Comparison of ENCODE assay signal across 9 cellular contexts in the genomic region with DNA sequence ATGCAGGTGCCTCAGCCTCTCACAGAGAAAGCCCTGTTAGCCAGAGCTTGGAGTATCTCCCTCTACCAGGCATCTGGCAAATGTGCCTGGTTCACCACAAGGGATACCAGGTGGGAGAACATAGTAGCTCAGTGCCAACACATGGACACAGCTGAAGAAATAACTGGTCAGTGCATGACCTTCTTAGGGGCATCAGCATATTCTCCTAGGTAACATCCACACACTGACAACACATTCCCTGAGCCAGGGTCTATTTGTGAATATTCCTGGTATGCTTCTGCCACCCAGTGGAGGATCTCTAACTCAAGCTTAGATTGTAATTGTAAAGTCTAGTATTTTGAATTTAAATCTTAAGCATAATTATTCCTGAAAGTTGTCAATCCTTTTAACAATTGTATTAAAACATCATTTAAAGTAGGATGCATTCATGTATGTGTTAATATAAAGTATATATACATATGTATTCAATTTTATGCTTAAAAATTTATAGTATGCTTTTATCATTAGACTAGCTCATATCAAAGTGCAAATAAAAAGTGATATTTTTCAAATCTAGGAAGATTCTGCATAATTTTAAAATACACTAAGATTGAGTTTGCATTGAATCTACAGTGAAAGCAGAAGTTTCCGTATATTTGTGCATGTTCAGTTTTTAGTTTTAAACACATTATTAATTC. TPM values are rescaled to one million over a fixed set of nuclear protein-coding genes. Genes with fewer than 3 reads are reported as not detected.
A peak's percentile ranks its signal among the peaks of the same experiment; 100 is the strongest.
DNase-seq lines count a peak whose midpoint lies in the region; ATAC-seq, FAIRE-seq and TF ChIP-seq lines count a peak whose summit lies in the region.
"Had no signal": no experiment of that assay in that cellular context is flagged by ENCODE, and none has a peak within 500 bp of the region (broad histone marks: within the 10 kb centered on the region; RNA-seq: fewer than 3 reads in every experiment).

No MANE protein-coding gene starts in this region.

- H3K36me3 Mint-ChIP-seq in HFFc6 (ENCODE audit: low read depth) = no peaks in the 10 kb centered on the region
- no peaks in the 10 kb centered on the region for H3K36me3 Mint-ChIP-seq in activated T-helper 1 cell treated with anti-CD3 and anti-CD28 coated beads, Interleukin-12 subunit alpha, Interleukin-12 subunit beta, Interleukin-2, Interleukin-4 antibody, amounts not matched to agents 30 ng/mL and 10 ng/mL and 1 ng/mL, durations not matched to agents 14 hours and 24 hours and 36 hours (ENCODE audit: low read depth)

- H2AFZ ChIP-seq in K562 (ENCODE audit: low read depth, low read length) = no peak overlapping the region

- H3K9me3 Mint-ChIP-seq in HFFc6 = no peaks in the 10 kb centered on the region
- H3K9me3 Mint-ChIP-seq in activated T-helper 1 cell treated with anti-CD3 and anti-CD28 coated beads, Interleukin-12 subunit alpha, Interleukin-12 subunit beta, Interleukin-2, Interleukin-4 antibody, amounts not matched to agents 30 ng/mL and 10 ng/mL and 1 ng/mL, durations not matched to agents 14 hours and 24 hours and 36 hours = no peaks in the 10 kb centered on the region

- H3K4me3 ChIP-seq in K562 (no peak overlapping the region), transverse colon (no peak overlapping the region)

- BruUV-seq in K562 (replicated peaks; lab: Mats Ljungman, UMichigan) = no TSS peak

- H3K9ac ChIP-seq in K562 (ENCODE audit: insufficient read depth in 1 of 2, low read depth in 2 of 2, low read length in 2 of 2) = no peak overlapping the region

- H3K4me1 ChIP-seq in K562 (replicated peaks in 1 of 2; ENCODE audit: control insufficient read depth in 2 of 2, insufficient read depth in 2 of 2, low read length in 2 of 2) = no peaks in the 10 kb centered on the region
- H3K4me1 ChIP-seq in transverse colon = no peaks in the 10 kb centered on the region

- H3K9me1 ChIP-seq in K562 (ENCODE audit: control insufficient read depth, insufficient read depth, low read length) = no peaks in the 10 kb centered on the region

- TF ChIP-seq EP300 in K562 (IDR thresholded peaks at IDR 0.05; ENCODE audit: low read length) (no peak), transverse colon (IDR thresholded peaks at IDR 0.05; ENCODE audit: low read depth) (no peak)

- H3K9me3 ChIP-seq in K562 (replicated peaks; ENCODE audit: control insufficient read depth, insufficient read depth, low read depth, low read length) (no peaks in the 10 kb centered on the region), transverse colon (no peaks in the 10 kb centered on the region)

- intact Hi-C loops in K562 (cut with micrococcal nuclease) = loop anchor here (5.0 kb wide), 1 partner anchor 1015 kb away; no protein-coding TSS in a partner anchor
- intact Hi-C loops in transverse colon (cut with DNase I; ENCODE audit: low total_unique reads) = loop anchor here (1.0 kb wide), 1 partner anchor 310 kb away; no protein-coding TSS in a partner anchor
- intact Hi-C loops in activated T-helper 1 cell treated with anti-CD3 and anti-CD28 coated beads, Interleukin-12 subunit alpha, Interleukin-12 subunit beta, Interleukin-2, Interleukin-4 antibody, amounts not matched to agents 30 ng/mL and 10 ng/mL and 1 ng/mL, durations not matched to agents 14 hours and 24 hours and 36 hours (cut with micrococcal nuclease) = loop anchor here (5.0 kb wide), 1 partner anchor 1015 kb away; no protein-coding TSS in a partner anchor

- H3K27me3 ChIP-seq in K562 (ENCODE audit: control insufficient read depth in 2 of 2, insufficient read depth in 2 of 2, low read length in 2 of 2) (no peaks in the 10 kb centered on the region), transverse colon (no peaks in the 10 kb centered on the region)

- 6% methylated on average over 1 of the region's 1 CpG for WGBS in K562 (ENCODE audit: insufficient coverage, low coverage, missing lambda C conversion rate)
- WGBS in transverse colon (ENCODE audit: low coverage in 1 of 2), 2 donors = 80 to 82% methylated on average over 1 of the region's 1 CpG

- in situ Hi-C loops in Caki2 (cut with HindIII; ENCODE audit: low pct_unique_long_range_greater_than_20kb, low sequenced_read_pairs) = no loop called here
- in situ Hi-C loops in K562 (cut with MboI) = no loop called here
- in situ Hi-C loops in transverse colon (cut with MboI; ENCODE audit: low pct_ligation_motif_present in 1 of 4, low pct_unique_long_range_greater_than_20kb in 1 of 4, low sequenced_read_pairs in 3 of 4) = loop anchor here (5.0 to 10.0 kb wide), 2 partner anchors 308 to 310 kb away; no protein-coding TSS in a partner anchor

- H3K36me3 ChIP-seq in K562 (ENCODE audit: control insufficient read depth, insufficient read depth, low read length) (no peaks in the 10 kb centered on the region), transverse colon (no peaks in the 10 kb centered on the region)

- peaks cover 8% of the 10 kb centered on the region for H3K27me3 Mint-ChIP-seq in HFFc6 (ENCODE audit: insufficient read depth)
- no peaks in the 10 kb centered on the region for H3K27me3 Mint-ChIP-seq in activated T-helper 1 cell treated with anti-CD3 and anti-CD28 coated beads, Interleukin-12 subunit alpha, Interleukin-12 subunit beta, Interleukin-2, Interleukin-4 antibody, amounts not matched to agents 30 ng/mL and 10 ng/mL and 1 ng/mL, durations not matched to agents 14 hours and 24 hours and 36 hours (ENCODE audit: insufficient read depth)

- no peak overlapping the region for H3K27ac ChIP-seq in K562 (ENCODE audit: extremely low read depth, low read depth, low read length)
- no peak overlapping the region for H3K27ac ChIP-seq in transverse colon

- no peak for TF ChIP-seq POLR2A in K562 (conservative IDR thresholded peaks at IDR 0.05)
- TF ChIP-seq POLR2A in transverse colon (IDR thresholded peaks at IDR 0.05) = no peak

- ATAC-seq in K562 = peak; percentile 67
- ATAC-seq in HG02938 (IDR thresholded peaks at IDR 0.05; ENCODE audit: unreplicated experiment) = no peak

- FAIRE-seq in K562 (lab: Jason Lieb, UNC) = no peak

- no peak overlapping the region for H3K27ac Mint-ChIP-seq in HFFc6
- H3K27ac Mint-ChIP-seq in activated T-helper 1 cell treated with anti-CD3 and anti-CD28 coated beads, Interleukin-12 subunit alpha, Interleukin-12 subunit beta, Interleukin-2, Interleukin-4 antibody, amounts not matched to agents 30 ng/mL and 10 ng/mL and 1 ng/mL, durations not matched to agents 14 hours and 24 hours and 36 hours = no peak overlapping the region

- TF ChIP-seq CTCF in HFFc6 (IDR thresholded peaks at IDR 0.05) (peak; percentile 82), K562 (IDR thresholded peaks at IDR 0.05 in 2 of 3, conservative IDR thresholded peaks at IDR 0.05 in 1 of 3; ENCODE audit: insufficient read depth in 2 of 3, low read depth in 1 of 3, low read length in 3 of 3) (peak in 2 of 3 experiments; percentile 28 to 40; a peak in 2 of 6 replicates), transverse colon (IDR thresholded peaks at IDR 0.05) (peak; percentile 46 to 65 (median 61))

- no peaks in the 10 kb centered on the region for H3K79me2 ChIP-seq in K562 (ENCODE audit: control insufficient read depth, insufficient read depth, low read length)

- TF ChIP-seq RAD21 in K562 (CRISPR knock-in tag; conservative IDR thresholded peaks at IDR 0.05 in 1 of 2, IDR thresholded peaks at IDR 0.05 in 1 of 2) = peak; percentile 57 to 71

- CTCF ChIA-PET in K562 (lab: Yijun Ruan, JAX; ENCODE audit: low intra/inter-chr PET ratio) = interaction anchor here (1.1 kb wide), 1 partner anchor 847 kb away, joined by 3 read pairs; no protein-coding TSS in a partner anchor

- no peak overlapping the region for H3K4me2 ChIP-seq in K562 (ENCODE audit: insufficient read depth, low read length)

- H4K20me1 ChIP-seq in K562 (replicated peaks; ENCODE audit: control insufficient read depth, insufficient read depth, low read length) = no peaks in the 10 kb centered on the region

- POLR2A ChIA-PET in K562 (lab: Yijun Ruan, JAX) = interaction anchor here (0.6 kb wide), 1 partner anchor 33 kb away, joined by 3 read pairs; no protein-coding TSS in a partner anchor

- no peak overlapping the region for H3K4me3 Mint-ChIP-seq in HFFc6
- H3K4me3 Mint-ChIP-seq in activated T-helper 1 cell treated with anti-CD3 and anti-CD28 coated beads, Interleukin-12 subunit alpha, Interleukin-12 subunit beta, Interleukin-2, Interleukin-4 antibody, amounts not matched to agents 30 ng/mL and 10 ng/mL and 1 ng/mL, durations not matched to agents 14 hours and 24 hours and 36 hours = no peak overlapping the region

- DNase-seq in Caki2 (ENCODE audit: low read depth) (peak; percentile 63), HFFc6 (peak; percentile 41), NCI-H510A treated with DMSO at 0.1 percent for 48 hours (lab: John Stamatoyannopoulos, UW) (peak; percentile 93), K562 (ENCODE audit: extremely low read depth in 1 of 4, low spot score in 3 of 4) (peak in 2 of 4 experiments; percentile 10 to 27), iris pigment epithelial cell (ENCODE audit: low read depth) (peak; percentile 69), transverse colon (peak; percentile 9)
- DNase-seq in activated T-helper 1 cell treated with anti-CD3 and anti-CD28 coated beads, Interleukin-12 subunit alpha, Interleukin-12 subunit beta, Interleukin-2, Interleukin-4 antibody, amounts not matched to agents 30 ng/mL and 10 ng/mL and 1 ng/mL, durations not matched to agents 14 hours and 24 hours and 36 hours (ENCODE audit: low spot score) = no peak

- peaks cover 5% of the 10 kb centered on the region for H3K4me1 Mint-ChIP-seq in HFFc6 (ENCODE audit: low read depth)
- H3K4me1 Mint-ChIP-seq in activated T-helper 1 cell treated with anti-CD3 and anti-CD28 coated beads, Interleukin-12 subunit alpha, Interleukin-12 subunit beta, Interleukin-2, Interleukin-4 antibody, amounts not matched to agents 30 ng/mL and 10 ng/mL and 1 ng/mL, durations not matched to agents 14 hours and 24 hours and 36 hours (ENCODE audit: low read depth) = no peaks in the 10 kb centered on the region

RNA-seq across cellular contexts. Expression of a gene that starts 45.3 kb away (rescaled TPM):
- not detected in 2 replicates for total RNA-seq in Caki2 (2014; rRNA removed; shearing (Covaris generic); ENCODE audit: low replicate concordance)
- not detected for total RNA-seq in HFFc6 (2021; fragmentation: NEBNext Ultra II Directional; extraction: Animal tissue kit (Norgen Biotek cat#: 25700))
- not detected in 2 replicates for total RNA-seq in K562 (2011; cell fraction: chromatin; rRNA removed; ENCODE audit: low replicate concordance)
- not detected in 2 replicates for total RNA-seq in K562 (2011; cell fraction: nucleolus; rRNA removed)
- total RNA-seq in K562 (2011; cell fraction: nucleoplasm; rRNA removed) = not detected in 2 replicates
- total RNA-seq in K562 (2014; rRNA removed) = 0.14 and 0.37 TPM in 2 replicates
- total RNA-seq in K562 (2014; rRNA removed; fragmentation: Illumina TruSeq; extraction: Trizol) = 0.41 and 0.73 TPM in 2 replicates
- total RNA-seq in K562 (2015; rRNA removed; fragmentation: Illumina TruSeq; extraction: Trizol) = 0.76 and 0.87 TPM in 2 replicates
- 0.18 and 0.49 TPM in 2 replicates for total RNA-seq in K562 (2021)
- polyA plus RNA-seq in K562 (2011; rRNA removed) = 0.03 TPM in 1 of 2 replicates, not detected in the other
- 0.01 TPM in 1 of 2 replicates, not detected in the other for polyA plus RNA-seq in K562 (2011; cell fraction: cytosol; rRNA removed)
- not detected in 2 replicates for polyA plus RNA-seq in K562 (2011; cell fraction: nucleus; rRNA removed)
- polyA plus RNA-seq in K562 (2012) = 0.55 and 0.61 TPM in 2 replicates
- 0.24 and 2.3 TPM in 2 replicates for polyA plus RNA-seq in K562 (2014; fragmentation: Illumina TruSeq; extraction: Trizol)
- polyA plus RNA-seq in K562 (2014; fragmentation: Nextera tagmentation; extraction: Ambion mirVana) = under 1 TPM; 0.24 to 0.25 TPM
- 0.25 and 0.27 TPM in 2 replicates for polyA plus RNA-seq in K562 (2014; rRNA removed)
- polyA minus RNA-seq in K562 (2011; rRNA and poly(A)+ RNA removed) = 0.06 TPM in 1 of 2 replicates, not detected in the other
- polyA minus RNA-seq in K562 (2011; cell fraction: cytosol; rRNA and poly(A)+ RNA removed) = not detected in 2 replicates
- not detected in 2 replicates for polyA minus RNA-seq in K562 (2011; cell fraction: nucleus; rRNA and poly(A)+ RNA removed)
- total RNA-seq in transverse colon = 1 to 10 TPM in 3 of 4 donors, under 1 TPM in 1; 0.40 to 5.7 (median 3.3) TPM
- not detected in 2 replicates for total RNA-seq in activated T-helper 1 cell treated with anti-CD3 and anti-CD28 coated beads, Interleukin-12 subunit alpha, Interleukin-12 subunit beta, Interleukin-2, Interleukin-4 antibody, amounts not matched to agents 30 ng/mL and 10 ng/mL and 1 ng/mL, durations not matched to agents 14 hours and 24 hours and 36 hours
- total RNA-seq: mononuclear cell had no signal

Comparison
In these comparisons a context has a peak if more than half of its experiments do, and no peak if none do; other contexts are left out.
1. in situ Hi-C loops: an anchor here in transverse colon (5.0 to 10.0 kb wide); none called in Caki2 and K562.